In genomic region chr15:57890878-57891277, GRCh38 we compare ENCODE assay signal across 34 cellular contexts.
"Had no signal": no experiment of that assay in that cellular context is flagged by ENCODE, and none has a peak within 500 bp of the region (broad histone marks: within the 10 kb centered on the region; RNA-seq: fewer than 3 reads in every experiment).

No MANE protein-coding gene starts in this region.

- H3K27me3 Mint-ChIP-seq: activated naive CD8-positive, alpha-beta T cell had no signal

- H3K9me3 Mint-ChIP-seq: activated CD4-positive, alpha-beta memory T cell treated with anti-CD3 and anti-CD28 coated beads for 36 hours; activated CD4-positive, alpha-beta T cell treated with anti-CD3 and anti-CD28 coated beads, Interleukin-2, amount 10 ng/mL, durations not matched to agents 24 days and 14 days; activated CD8-positive, alpha-beta T cell treated with anti-CD3 and anti-CD28 coated beads for 36 hours; activated naive CD4-positive, alpha-beta T cell treated with anti-CD3 and anti-CD28 coated beads, Interleukin-2, amount 10 ng/mL, durations not matched to agents 7 days and 5 days; activated naive CD4-positive, alpha-beta T cell treated with anti-CD3 and anti-CD28 coated beads, Interleukin-2, amount 50 U/mL, for 24 hours; activated naive CD8-positive, alpha-beta T cell treated with anti-CD3 and anti-CD28 coated beads, Interleukin-2, amount 50 U/mL, for 24 hours; activated T-cell treated with anti-CD3 and anti-CD28 coated beads, Interleukin-2, amount 50 U/mL, for 4 hours; activated T-cell treated with anti-CD3 and anti-CD28 coated beads, Interleukin-2, amount 50 U/mL, for 72 hours; activated T-helper 2 cell treated with anti-CD3 and anti-CD28 coated beads, Interferon-gamma antibody, Interleukin-2, Interleukin-4, amounts not matched to agents 10 μg/mL and 5 μg/mL and 100 μg/mL, durations not matched to agents 14 hours and 24 hours and 36 hours; brain; central memory CD8-positive, alpha-beta T cell; T-helper 1 cell treated with Interleukin-12 subunit alpha and Interleukin-12 subunit beta and Interleukin-4 antibody, amounts not matched to agents 30 μg/mL and 1 μg/mL, for 36 hours; T-helper 2 cell treated with Interferon-gamma antibody and Interleukin-4, amounts not matched to agents 5 μg/mL and 100 μg/mL, for 36 hours had no signal

- DNase-seq: activated B cell treated with CpG ODN at 0.5 μM for 24 hours; activated CD4-positive, alpha-beta memory T cell treated with anti-CD3 and anti-CD28 coated beads for 36 hours; activated CD4-positive, alpha-beta T cell treated with anti-CD3 and anti-CD28 coated beads for 4 hours; activated CD4-positive, alpha-beta T cell treated with anti-CD3 and anti-CD28 coated beads, Interleukin-2, amount 10 ng/mL, durations not matched to agents 24 days and 14 days; activated CD4-positive, alpha-beta T cell treated with anti-CD3 and anti-CD28 coated beads, Interleukin-2, amount 50 U/mL, for 1 hour; activated CD4-positive, alpha-beta T cell treated with anti-CD3 and anti-CD28 coated beads, Interleukin-2, amount 50 U/mL, for 4 hours; activated CD4-positive, CD25-positive, alpha-beta regulatory T cell treated with anti-CD3 and anti-CD28 coated beads, Interleukin-2, amount 50 U/mL, for 72 hours; activated CD8-positive, alpha-beta memory T cell treated with anti-CD3 and anti-CD28 coated beads, Interleukin-2, amount 50 U/mL, for 4 hours; activated CD8-positive, alpha-beta T cell treated with anti-CD3 and anti-CD28 coated beads for 36 hours; activated effector memory CD4-positive, alpha-beta T cell treated with Interleukin-2 at 50 U/mL for 16 hours; activated gamma-delta T cell; activated naive CD4-positive, alpha-beta T cell treated with anti-CD3 and anti-CD28 coated beads, Interleukin-2, amount 10 ng/mL, durations not matched to agents 7 days and 5 days; activated naive CD4-positive, alpha-beta T cell treated with Interleukin-2 at 50 U/mL for 16 hours; activated naive CD8-positive, alpha-beta T cell treated with anti-CD3 and anti-CD28 coated beads, Interleukin-2, amount 50 U/mL, for 24 hours; activated T-cell treated with anti-CD3 and anti-CD28 coated beads for 4 hours; activated T-cell treated with anti-CD3 and anti-CD28 coated beads, Interleukin-2, amount 50 U/mL, for 1 hour; activated T-cell treated with anti-CD3 and anti-CD28 coated beads, Interleukin-2, amount 50 U/mL, for 4 hours; activated T-cell treated with anti-CD3 and anti-CD28 coated beads, Interleukin-2, amount 50 U/mL, for 72 hours; amygdala; anterior cingulate cortex; caudate nucleus; cerebellar nuclear complex; T-helper 1 cell; T-helper 2 cell; T-helper 9 cell had no signal

- H3K4me3 Mint-ChIP-seq: activated B cell treated with CpG ODN at 0.5 μM for 24 hours; activated CD4-positive, alpha-beta memory T cell treated with anti-CD3 and anti-CD28 coated beads for 36 hours; activated CD4-positive, alpha-beta T cell treated with anti-CD3 and anti-CD28 coated beads, Interleukin-2, amount 10 ng/mL, durations not matched to agents 24 days and 14 days; activated CD8-positive, alpha-beta T cell treated with anti-CD3 and anti-CD28 coated beads for 36 hours; activated naive CD4-positive, alpha-beta T cell treated with anti-CD3 and anti-CD28 coated beads, Interleukin-2, amount 10 ng/mL, durations not matched to agents 7 days and 5 days; activated naive CD4-positive, alpha-beta T cell treated with anti-CD3 and anti-CD28 coated beads, Interleukin-2, amount 50 U/mL, for 24 hours; activated naive CD8-positive, alpha-beta T cell; activated naive CD8-positive, alpha-beta T cell treated with anti-CD3 and anti-CD28 coated beads, Interleukin-2, amount 50 U/mL, for 24 hours; activated T-cell treated with anti-CD3 and anti-CD28 coated beads, Interleukin-2, amount 50 U/mL, for 4 hours; activated T-cell treated with anti-CD3 and anti-CD28 coated beads, Interleukin-2, amount 50 U/mL, for 72 hours; brain; central memory CD8-positive, alpha-beta T cell; T-helper 1 cell treated with Interleukin-12 subunit alpha and Interleukin-12 subunit beta and Interleukin-4 antibody, amounts not matched to agents 30 μg/mL and 1 μg/mL, for 36 hours; T-helper 2 cell treated with Interferon-gamma antibody and Interleukin-4, amounts not matched to agents 5 μg/mL and 100 μg/mL, for 36 hours had no signal

- FAIRE-seq: bronchial epithelial cell, TTC549 had no signal

- H3K36me3 Mint-ChIP-seq: activated CD4-positive, alpha-beta memory T cell treated with anti-CD3 and anti-CD28 coated beads for 36 hours; activated naive CD4-positive, alpha-beta T cell treated with anti-CD3 and anti-CD28 coated beads, Interleukin-2, amount 10 ng/mL, durations not matched to agents 7 days and 5 days; activated naive CD4-positive, alpha-beta T cell treated with anti-CD3 and anti-CD28 coated beads, Interleukin-2, amount 50 U/mL, for 24 hours; activated naive CD8-positive, alpha-beta T cell; brain had no signal

- H3K4me1 Mint-ChIP-seq: activated B cell treated with CpG ODN at 0.5 μM for 24 hours; activated CD4-positive, alpha-beta T cell treated with anti-CD3 and anti-CD28 coated beads, Interleukin-2, amount 10 ng/mL, durations not matched to agents 24 days and 14 days; activated naive CD4-positive, alpha-beta T cell treated with anti-CD3 and anti-CD28 coated beads, Interleukin-2, amount 10 ng/mL, durations not matched to agents 7 days and 5 days; activated naive CD4-positive, alpha-beta T cell treated with anti-CD3 and anti-CD28 coated beads, Interleukin-2, amount 50 U/mL, for 24 hours; activated naive CD8-positive, alpha-beta T cell treated with anti-CD3 and anti-CD28 coated beads, Interleukin-2, amount 50 U/mL, for 24 hours; brain; central memory CD8-positive, alpha-beta T cell had no signal

- H3K27ac Mint-ChIP-seq: activated B cell treated with CpG ODN at 0.5 μM for 24 hours; activated CD4-positive, alpha-beta memory T cell treated with anti-CD3 and anti-CD28 coated beads for 36 hours; activated CD4-positive, alpha-beta T cell treated with anti-CD3 and anti-CD28 coated beads, Interleukin-2, amount 10 ng/mL, durations not matched to agents 24 days and 14 days; activated CD8-positive, alpha-beta T cell treated with anti-CD3 and anti-CD28 coated beads for 36 hours; activated naive CD4-positive, alpha-beta T cell treated with anti-CD3 and anti-CD28 coated beads, Interleukin-2, amount 10 ng/mL, durations not matched to agents 7 days and 5 days; activated naive CD4-positive, alpha-beta T cell treated with anti-CD3 and anti-CD28 coated beads, Interleukin-2, amount 50 U/mL, for 24 hours; activated naive CD8-positive, alpha-beta T cell; activated naive CD8-positive, alpha-beta T cell treated with anti-CD3 and anti-CD28 coated beads, Interleukin-2, amount 50 U/mL, for 24 hours; activated T-cell treated with anti-CD3 and anti-CD28 coated beads, Interleukin-2, amount 50 U/mL, for 72 hours; activated T-helper 2 cell treated with anti-CD3 and anti-CD28 coated beads, Interferon-gamma antibody, Interleukin-2, Interleukin-4, amounts not matched to agents 10 μg/mL and 5 μg/mL and 100 μg/mL, durations not matched to agents 14 hours and 24 hours and 36 hours; brain; T-helper 1 cell treated with Interleukin-12 subunit alpha and Interleukin-12 subunit beta and Interleukin-4 antibody, amounts not matched to agents 30 μg/mL and 1 μg/mL, for 36 hours; T-helper 2 cell treated with Interferon-gamma antibody and Interleukin-4, amounts not matched to agents 5 μg/mL and 100 μg/mL, for 36 hours had no signal

- ATAC-seq: activated CD8-positive, alpha-beta T cell treated with anti-CD3 and anti-CD28 coated beads for 36 hours; activated naive CD8-positive, alpha-beta T cell treated with anti-CD3 and anti-CD28 coated beads, Interleukin-2, amount 50 U/mL, for 24 hours; activated T-cell treated with anti-CD3 and anti-CD28 coated beads, Interleukin-2, amount 50 U/mL, for 4 hours; activated T-cell treated with anti-CD3 and anti-CD28 coated beads, Interleukin-2, amount 50 U/mL, for 72 hours had no signal
